9 cellular contexts compared by ENCODE assay signal in genomic region chr18:13611058-13611615, GRCh38.
DNase-seq lines count a peak whose midpoint lies in the region; ATAC-seq and TF ChIP-seq lines count a peak whose summit lies in the region.
"Had no signal": no experiment of that assay in that cellular context is flagged by ENCODE, and none has a peak within 500 bp of the region (broad histone marks: within the 10 kb centered on the region; RNA-seq: fewer than 3 reads in every experiment).

No MANE protein-coding gene starts in this region.

- no peak for TF ChIP-seq CTCF in MM.1S (IDR thresholded peaks at IDR 0.05; ENCODE audit: low read length)
- peak; percentile 31 for TF ChIP-seq CTCF in chondrocyte (IDR thresholded peaks at IDR 0.05)
- no peak for TF ChIP-seq CTCF in tibial artery (IDR thresholded peaks at IDR 0.05)

- no peaks in the 10 kb centered on the region for H3K9me2 ChIP-seq in MM.1S (replicated peaks; ENCODE audit: insufficient read depth, low read length)

- no peaks in the 10 kb centered on the region for H3K9me3 Mint-ChIP-seq in chondrocyte (ENCODE audit: low read depth)

- peak overlapping the region; percentile 96 for H3K4me2 ChIP-seq in MM.1S (ENCODE audit: low read depth, low read length)

- H3K4me1 ChIP-seq in MM.1S (ENCODE audit: low read length) (peaks cover 40% of the 10 kb centered on the region), tibial artery (peaks cover 0 to 47% (median 19%) of the 10 kb centered on the region in 4 donors)

- H3K27ac Mint-ChIP-seq in chondrocyte (ENCODE audit: unreplicated experiment), result peak overlapping the region; percentile 71

- peak overlapping the region; percentile 37; the same call in 1 of the 2 replicates for H2AFZ ChIP-seq in MM.1S (ENCODE audit: low read length)

- H3K79me2 ChIP-seq in MM.1S (ENCODE audit: low read length), result no peaks in the 10 kb centered on the region

- no peaks in the 10 kb centered on the region for H3K27me3 Mint-ChIP-seq in chondrocyte (ENCODE audit: low read depth)

- H3K4me1 Mint-ChIP-seq in chondrocyte (ENCODE audit: low read depth), result peaks cover 62% of the 10 kb centered on the region

- intact Hi-C loops in tibial artery (cut with DNase I; ENCODE audit: low total_unique reads), result no loop called here

- peak overlapping the region; percentile 99 for H3K9ac ChIP-seq in MM.1S (ENCODE audit: low read length)

- H3K4me3 ChIP-seq in MM.1S (ENCODE audit: low read length) (peak overlapping the region; percentile 63), tibial artery (peak overlapping the region; percentile 39 to 52)

- H3K36me3 ChIP-seq in MM.1S (replicated peaks; ENCODE audit: insufficient read depth, low read length) (no peaks in the 10 kb centered on the region), tibial artery (no peaks in the 10 kb centered on the region)
- H3K36me3 ChIP-seq: neutrophil had no signal

- peak overlapping the region; percentile 20 for H3K4me3 Mint-ChIP-seq in chondrocyte (ENCODE audit: unreplicated experiment)

- ATAC-seq in GM18909 (IDR thresholded peaks at IDR 0.05; ENCODE audit: poor library complexity, unreplicated experiment), result peak; percentile 33
- ATAC-seq in GM19395 (IDR thresholded peaks at IDR 0.05; ENCODE audit: unreplicated experiment), result no peak

- DNase-seq in AG08395 (ENCODE audit: low spot score) (peak; percentile 64), MM.1S (peak; percentile 79), chondrocyte (ENCODE audit: low spot score) (no peak), lung microvascular endothelial cell (ENCODE audit: low read depth in 2 of 2) (peak; percentile 81 to 95), tibial artery (peak; percentile 50 to 81), 8988T (no peak)

- H3K9me3 ChIP-seq in MM.1S (replicated peaks; ENCODE audit: insufficient read depth, low read length) (no peaks in the 10 kb centered on the region), tibial artery (no peaks in the 10 kb centered on the region)
- H3K9me3 ChIP-seq: neutrophil had no signal

- peak overlapping the region; percentile 97 for H3K27ac ChIP-seq in MM.1S (ENCODE audit: low read length)
- H3K27ac ChIP-seq in tibial artery, result peak overlapping the region; percentile 65 to 69
- H3K27ac ChIP-seq: neutrophil had no signal

- H4K20me1 ChIP-seq in MM.1S (ENCODE audit: insufficient read depth, low read length), result no peaks in the 10 kb centered on the region

- H3K27me3 ChIP-seq in MM.1S (replicated peaks; ENCODE audit: insufficient read depth, low read length) (0 out of 2 replicates have a peak, but pooled peaks cover 3% of the 10 kb centered on the region), tibial artery (no peaks in the 10 kb centered on the region)

- H3K36me3 Mint-ChIP-seq in chondrocyte (ENCODE audit: low read depth), result no peaks in the 10 kb centered on the region

- H3F3A ChIP-seq in MM.1S (ENCODE audit: insufficient read depth, low read length), result peaks cover 33% of the 10 kb centered on the region

Comparison
In these comparisons a context has a peak if more than half of its experiments do, and no peak if none do; other contexts are left out.
1. DNase-seq: peak in AG08395 (single experiment), MM.1S (single experiment), lung microvascular endothelial cell (2 of 2) and tibial artery (2 of 2); none in chondrocyte (single experiment) and 8988T (single experiment).